Comparison of ENCODE assay signal across 1 cellular context in the genomic region with DNA sequence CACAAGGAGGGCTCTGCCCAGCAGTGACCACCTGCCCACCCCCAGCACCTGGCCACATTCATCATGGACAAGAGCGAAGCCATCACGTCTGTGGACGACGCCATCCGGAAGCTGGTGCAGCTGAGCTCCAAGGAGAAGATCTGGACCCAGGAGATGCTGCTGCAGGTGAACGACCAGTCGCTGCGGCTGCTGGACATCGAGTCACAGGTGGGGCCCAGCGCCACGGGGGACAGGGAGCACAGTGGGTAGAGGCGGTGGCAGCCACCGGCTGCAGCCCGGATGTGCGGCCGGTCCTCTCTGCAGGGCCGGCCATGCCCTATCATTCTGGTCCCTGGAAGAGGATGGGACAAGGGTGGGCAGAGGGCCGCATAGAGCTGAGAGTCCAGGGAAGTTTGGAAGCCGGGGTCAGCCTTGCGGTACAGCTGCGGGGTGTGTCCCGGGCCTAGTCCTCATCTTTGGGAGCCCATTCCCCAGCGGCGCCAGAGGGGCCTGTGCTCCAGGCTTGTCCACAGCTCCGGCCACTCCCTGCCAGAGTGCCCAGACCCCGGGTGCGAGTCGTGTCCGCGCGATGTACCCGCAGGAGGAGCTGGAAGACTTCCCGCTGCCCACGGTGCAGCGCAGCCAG.
TF ChIP-seq lines count a peak whose summit lies in the region.

No MANE protein-coding gene starts in this region.

TF ChIP-seq in K562, 482 proteins besides CTCF, POLR2A, EP300 and RAD21:
- TF ChIP-seq, protein P1, sequence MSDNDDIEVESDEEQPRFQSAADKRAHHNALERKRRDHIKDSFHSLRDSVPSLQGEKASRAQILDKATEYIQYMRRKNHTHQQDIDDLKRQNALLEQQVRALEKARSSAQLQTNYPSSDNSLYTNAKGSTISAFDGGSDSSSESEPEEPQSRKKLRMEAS (CRISPR knock-in tag; IDR thresholded peaks at IDR 0.05), result no peak
- TF ChIP-seq KDM5B (IDR thresholded peaks at IDR 0.05; ENCODE audit: insufficient replicate concordance, low read depth, low read length), result peak; percentile 13
- TF ChIP-seq, protein P2, sequence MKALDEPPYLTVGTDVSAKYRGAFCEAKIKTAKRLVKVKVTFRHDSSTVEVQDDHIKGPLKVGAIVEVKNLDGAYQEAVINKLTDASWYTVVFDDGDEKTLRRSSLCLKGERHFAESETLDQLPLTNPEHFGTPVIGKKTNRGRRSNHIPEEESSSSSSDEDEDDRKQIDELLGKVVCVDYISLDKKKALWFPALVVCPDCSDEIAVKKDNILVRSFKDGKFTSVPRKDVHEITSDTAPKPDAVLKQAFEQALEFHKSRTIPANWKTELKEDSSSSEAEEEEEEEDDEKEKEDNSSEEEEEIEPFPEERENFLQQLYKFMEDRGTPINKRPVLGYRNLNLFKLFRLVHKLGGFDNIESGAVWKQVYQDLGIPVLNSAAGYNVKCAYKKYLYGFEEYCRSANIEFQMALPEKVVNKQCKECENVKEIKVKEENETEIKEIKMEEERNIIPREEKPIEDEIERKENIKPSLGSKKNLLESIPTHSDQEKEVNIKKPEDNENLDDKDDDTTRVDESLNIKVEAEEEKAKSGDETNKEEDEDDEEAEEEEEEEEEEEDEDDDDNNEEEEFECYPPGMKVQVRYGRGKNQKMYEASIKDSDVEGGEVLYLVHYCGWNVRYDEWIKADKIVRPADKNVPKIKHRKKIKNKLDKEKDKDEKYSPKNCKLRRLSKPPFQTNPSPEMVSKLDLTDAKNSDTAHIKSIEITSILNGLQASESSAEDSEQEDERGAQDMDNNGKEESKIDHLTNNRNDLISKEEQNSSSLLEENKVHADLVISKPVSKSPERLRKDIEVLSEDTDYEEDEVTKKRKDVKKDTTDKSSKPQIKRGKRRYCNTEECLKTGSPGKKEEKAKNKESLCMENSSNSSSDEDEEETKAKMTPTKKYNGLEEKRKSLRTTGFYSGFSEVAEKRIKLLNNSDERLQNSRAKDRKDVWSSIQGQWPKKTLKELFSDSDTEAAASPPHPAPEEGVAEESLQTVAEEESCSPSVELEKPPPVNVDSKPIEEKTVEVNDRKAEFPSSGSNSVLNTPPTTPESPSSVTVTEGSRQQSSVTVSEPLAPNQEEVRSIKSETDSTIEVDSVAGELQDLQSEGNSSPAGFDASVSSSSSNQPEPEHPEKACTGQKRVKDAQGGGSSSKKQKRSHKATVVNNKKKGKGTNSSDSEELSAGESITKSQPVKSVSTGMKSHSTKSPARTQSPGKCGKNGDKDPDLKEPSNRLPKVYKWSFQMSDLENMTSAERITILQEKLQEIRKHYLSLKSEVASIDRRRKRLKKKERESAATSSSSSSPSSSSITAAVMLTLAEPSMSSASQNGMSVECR (CRISPR knock-in tag; IDR thresholded peaks at IDR 0.05), result no peak
- TF ChIP-seq ATF1 (CRISPR knock-in tag; IDR thresholded peaks at IDR 0.05), result no peak
- TF ChIP-seq ATF1 (tag; IDR thresholded peaks at IDR 0.05), result no peak
- TF ChIP-seq, protein P3, sequence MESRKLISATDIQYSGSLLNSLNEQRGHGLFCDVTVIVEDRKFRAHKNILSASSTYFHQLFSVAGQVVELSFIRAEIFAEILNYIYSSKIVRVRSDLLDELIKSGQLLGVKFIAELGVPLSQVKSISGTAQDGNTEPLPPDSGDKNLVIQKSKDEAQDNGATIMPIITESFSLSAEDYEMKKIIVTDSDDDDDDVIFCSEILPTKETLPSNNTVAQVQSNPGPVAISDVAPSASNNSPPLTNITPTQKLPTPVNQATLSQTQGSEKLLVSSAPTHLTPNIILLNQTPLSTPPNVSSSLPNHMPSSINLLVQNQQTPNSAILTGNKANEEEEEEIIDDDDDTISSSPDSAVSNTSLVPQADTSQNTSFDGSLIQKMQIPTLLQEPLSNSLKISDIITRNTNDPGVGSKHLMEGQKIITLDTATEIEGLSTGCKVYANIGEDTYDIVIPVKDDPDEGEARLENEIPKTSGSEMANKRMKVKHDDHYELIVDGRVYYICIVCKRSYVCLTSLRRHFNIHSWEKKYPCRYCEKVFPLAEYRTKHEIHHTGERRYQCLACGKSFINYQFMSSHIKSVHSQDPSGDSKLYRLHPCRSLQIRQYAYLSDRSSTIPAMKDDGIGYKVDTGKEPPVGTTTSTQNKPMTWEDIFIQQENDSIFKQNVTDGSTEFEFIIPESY (CRISPR knock-in tag; IDR thresholded peaks at IDR 0.05), result peak; percentile 54; the same call in 1 of the 2 replicates
- TF ChIP-seq, protein P4, sequence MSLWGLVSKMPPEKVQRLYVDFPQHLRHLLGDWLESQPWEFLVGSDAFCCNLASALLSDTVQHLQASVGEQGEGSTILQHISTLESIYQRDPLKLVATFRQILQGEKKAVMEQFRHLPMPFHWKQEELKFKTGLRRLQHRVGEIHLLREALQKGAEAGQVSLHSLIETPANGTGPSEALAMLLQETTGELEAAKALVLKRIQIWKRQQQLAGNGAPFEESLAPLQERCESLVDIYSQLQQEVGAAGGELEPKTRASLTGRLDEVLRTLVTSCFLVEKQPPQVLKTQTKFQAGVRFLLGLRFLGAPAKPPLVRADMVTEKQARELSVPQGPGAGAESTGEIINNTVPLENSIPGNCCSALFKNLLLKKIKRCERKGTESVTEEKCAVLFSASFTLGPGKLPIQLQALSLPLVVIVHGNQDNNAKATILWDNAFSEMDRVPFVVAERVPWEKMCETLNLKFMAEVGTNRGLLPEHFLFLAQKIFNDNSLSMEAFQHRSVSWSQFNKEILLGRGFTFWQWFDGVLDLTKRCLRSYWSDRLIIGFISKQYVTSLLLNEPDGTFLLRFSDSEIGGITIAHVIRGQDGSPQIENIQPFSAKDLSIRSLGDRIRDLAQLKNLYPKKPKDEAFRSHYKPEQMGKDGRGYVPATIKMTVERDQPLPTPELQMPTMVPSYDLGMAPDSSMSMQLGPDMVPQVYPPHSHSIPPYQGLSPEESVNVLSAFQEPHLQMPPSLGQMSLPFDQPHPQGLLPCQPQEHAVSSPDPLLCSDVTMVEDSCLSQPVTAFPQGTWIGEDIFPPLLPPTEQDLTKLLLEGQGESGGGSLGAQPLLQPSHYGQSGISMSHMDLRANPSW (CRISPR knock-in tag; IDR thresholded peaks at IDR 0.05), result no peak
- TF ChIP-seq, protein P5, sequence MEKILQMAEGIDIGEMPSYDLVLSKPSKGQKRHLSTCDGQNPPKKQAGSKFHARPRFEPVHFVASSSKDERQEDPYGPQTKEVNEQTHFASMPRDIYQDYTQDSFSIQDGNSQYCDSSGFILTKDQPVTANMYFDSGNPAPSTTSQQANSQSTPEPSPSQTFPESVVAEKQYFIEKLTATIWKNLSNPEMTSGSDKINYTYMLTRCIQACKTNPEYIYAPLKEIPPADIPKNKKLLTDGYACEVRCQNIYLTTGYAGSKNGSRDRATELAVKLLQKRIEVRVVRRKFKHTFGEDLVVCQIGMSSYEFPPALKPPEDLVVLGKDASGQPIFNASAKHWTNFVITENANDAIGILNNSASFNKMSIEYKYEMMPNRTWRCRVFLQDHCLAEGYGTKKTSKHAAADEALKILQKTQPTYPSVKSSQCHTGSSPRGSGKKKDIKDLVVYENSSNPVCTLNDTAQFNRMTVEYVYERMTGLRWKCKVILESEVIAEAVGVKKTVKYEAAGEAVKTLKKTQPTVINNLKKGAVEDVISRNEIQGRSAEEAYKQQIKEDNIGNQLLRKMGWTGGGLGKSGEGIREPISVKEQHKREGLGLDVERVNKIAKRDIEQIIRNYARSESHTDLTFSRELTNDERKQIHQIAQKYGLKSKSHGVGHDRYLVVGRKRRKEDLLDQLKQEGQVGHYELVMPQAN (IDR thresholded peaks at IDR 0.05; ENCODE audit: borderline replicate concordance), result no peak
- no peak for TF ChIP-seq TCF7 (IDR thresholded peaks at IDR 0.05; ENCODE audit: borderline replicate concordance)
- no peak for TF ChIP-seq FOXJ2 (tag; IDR thresholded peaks at IDR 0.05)
- no peak for TF ChIP-seq SMARCB1 (IDR thresholded peaks at IDR 0.05; ENCODE audit: insufficient read length, low read depth)
- TF ChIP-seq ZNF143 (CRISPR knock-in tag; IDR thresholded peaks at IDR 0.05), result no peak
- no peak for TF ChIP-seq JUNB (CRISPR knock-in tag; conservative IDR thresholded peaks at IDR 0.05)
- TF ChIP-seq, protein P6, sequence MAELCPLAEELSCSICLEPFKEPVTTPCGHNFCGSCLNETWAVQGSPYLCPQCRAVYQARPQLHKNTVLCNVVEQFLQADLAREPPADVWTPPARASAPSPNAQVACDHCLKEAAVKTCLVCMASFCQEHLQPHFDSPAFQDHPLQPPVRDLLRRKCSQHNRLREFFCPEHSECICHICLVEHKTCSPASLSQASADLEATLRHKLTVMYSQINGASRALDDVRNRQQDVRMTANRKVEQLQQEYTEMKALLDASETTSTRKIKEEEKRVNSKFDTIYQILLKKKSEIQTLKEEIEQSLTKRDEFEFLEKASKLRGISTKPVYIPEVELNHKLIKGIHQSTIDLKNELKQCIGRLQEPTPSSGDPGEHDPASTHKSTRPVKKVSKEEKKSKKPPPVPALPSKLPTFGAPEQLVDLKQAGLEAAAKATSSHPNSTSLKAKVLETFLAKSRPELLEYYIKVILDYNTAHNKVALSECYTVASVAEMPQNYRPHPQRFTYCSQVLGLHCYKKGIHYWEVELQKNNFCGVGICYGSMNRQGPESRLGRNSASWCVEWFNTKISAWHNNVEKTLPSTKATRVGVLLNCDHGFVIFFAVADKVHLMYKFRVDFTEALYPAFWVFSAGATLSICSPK (IDR thresholded peaks at IDR 0.05; ENCODE audit: borderline replicate concordance), result no peak
- no peak for TF ChIP-seq KLF10 (CRISPR knock-in tag; IDR thresholded peaks at IDR 0.05)
- TF ChIP-seq RBM14 (IDR thresholded peaks at IDR 0.05; ENCODE audit: borderline replicate concordance, insufficient read depth, low read depth, low read length), result no peak
